ENCODE assay signal across 17 cellular contexts in the genomic region with DNA sequence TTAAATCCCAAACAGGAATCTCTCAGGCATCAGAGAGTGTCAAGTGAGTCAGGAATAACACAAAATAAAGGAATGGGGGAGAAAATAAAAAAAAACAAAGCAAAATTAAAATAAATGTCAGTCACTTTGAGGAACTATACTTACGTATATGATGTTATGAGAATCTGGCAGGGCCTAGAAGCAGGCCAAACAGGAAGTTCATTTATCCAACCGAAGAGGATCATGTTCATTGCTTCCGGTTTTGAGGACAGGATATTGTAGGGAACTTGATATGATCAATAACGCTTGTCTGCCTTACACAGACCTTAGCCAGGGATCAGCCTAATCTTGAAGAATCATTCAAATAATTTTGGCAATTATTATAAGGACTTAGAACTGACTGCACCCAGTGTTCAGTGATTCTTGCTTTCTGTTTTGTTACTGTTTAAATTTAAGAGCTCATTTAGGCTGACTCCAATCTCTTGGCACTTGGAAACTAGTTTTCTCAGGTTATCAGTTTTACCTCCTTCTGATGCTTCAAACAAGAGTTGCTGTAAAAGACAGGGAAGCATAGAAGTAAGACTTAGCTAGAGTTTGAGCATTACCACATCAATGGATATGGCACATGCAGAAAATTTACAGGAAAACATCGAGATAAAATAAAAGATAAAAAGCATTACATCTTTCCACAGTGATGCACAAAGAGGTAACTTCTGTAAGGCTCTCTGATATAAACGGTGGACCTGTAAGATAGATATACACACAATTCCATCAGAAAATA.
A peak's percentile ranks its signal among the peaks of the same experiment; 100 is the strongest.
DNase-seq lines count a peak whose midpoint lies in the region; ATAC-seq lines count a peak whose summit lies in the region.
"Had no signal": no experiment of that assay in that cellular context is flagged by ENCODE, and none has a peak within 500 bp of the region (broad histone marks: within the 10 kb centered on the region; RNA-seq: fewer than 3 reads in every experiment).

No MANE protein-coding gene starts in this region.

- no peaks in the 10 kb centered on the region for H3K9me3 Mint-ChIP-seq in activated T-cell treated with anti-CD3 and anti-CD28 coated beads, Interleukin-2, amount 50 U/mL, for 24 hours
- no peaks in the 10 kb centered on the region for H3K9me3 Mint-ChIP-seq in activated naive CD8-positive, alpha-beta T cell (ENCODE audit: low read depth)
- H3K9me3 Mint-ChIP-seq in stimulated activated effector memory CD8-positive, alpha-beta T cell treated with anti-CD3 and anti-CD28 coated beads, Interleukin-12 subunit alpha, Interleukin-12 subunit beta, amount 100 ng/mL, for 72 hours: no peaks in the 10 kb centered on the region

- H3K4me3 Mint-ChIP-seq in activated T-cell treated with anti-CD3 and anti-CD28 coated beads, Interleukin-2, amount 50 U/mL, for 24 hours: no peak overlapping the region
- peak overlapping the region; percentile 14 for H3K4me3 Mint-ChIP-seq in activated naive CD8-positive, alpha-beta T cell
- no peak overlapping the region for H3K4me3 Mint-ChIP-seq in stimulated activated effector memory CD8-positive, alpha-beta T cell treated with anti-CD3 and anti-CD28 coated beads, Interleukin-12 subunit alpha, Interleukin-12 subunit beta, amount 100 ng/mL, for 72 hours

- no peak for DNase-seq in activated T-cell treated with anti-CD3 and anti-CD28 coated beads, Interleukin-2, amount 50 U/mL, for 24 hours
- DNase-seq in activated T-cell treated with anti-CD3 and anti-CD28 coated beads, Interleukin-2, amount 50 U/mL, for 1 hour: no peak
- peak; percentile 14 for DNase-seq in MV-4-11 (lab: John Stamatoyannopoulos, UW)
- DNase-seq in stimulated activated effector memory CD8-positive, alpha-beta T cell treated with anti-CD3 and anti-CD28 coated beads, Interleukin-12 subunit alpha, Interleukin-12 subunit beta, amount 100 ng/mL, for 72 hours (ENCODE audit: low spot score in 2 of 2): no peak
- no peak for DNase-seq in T1000 (lab: John Stamatoyannopoulos, UW)
- DNase-seq: brain microvascular endothelial cell; effector CD8-positive, alpha-beta T cell; lower lobe of right lung; NCI-H1105; NCI-H2171; NK-92 treated with Interleukin-12 subunit alpha and Interleukin-12 subunit beta, amount 100 ng/mL, for 24 hours; nucleus accumbens; stimulated activated naive CD4-positive, alpha-beta T cell treated with Interleukin-2 at 50 U/mL for 16 hours; uterus had no signal

- no peak for ATAC-seq in stimulated activated effector memory CD8-positive, alpha-beta T cell treated with anti-CD3 and anti-CD28 coated beads, Interleukin-12 subunit alpha, Interleukin-12 subunit beta, amount 100 ng/mL, for 72 hours
- ATAC-seq in GM21528 (IDR thresholded peaks at IDR 0.05; ENCODE audit: low FRiP score, unreplicated experiment) (no peak), HG02970 (IDR thresholded peaks at IDR 0.05; ENCODE audit: low FRiP score, unreplicated experiment) (no peak)
- ATAC-seq: lower lobe of right lung had no signal

- H3K4me1 Mint-ChIP-seq in activated T-cell treated with anti-CD3 and anti-CD28 coated beads, Interleukin-2, amount 50 U/mL, for 24 hours (ENCODE audit: low read depth): peaks cover 24% of the 10 kb centered on the region
- H3K4me1 Mint-ChIP-seq in activated naive CD8-positive, alpha-beta T cell (ENCODE audit: low read depth): peaks cover 23% of the 10 kb centered on the region
- H3K4me1 Mint-ChIP-seq in stimulated activated effector memory CD8-positive, alpha-beta T cell treated with anti-CD3 and anti-CD28 coated beads, Interleukin-12 subunit alpha, Interleukin-12 subunit beta, amount 100 ng/mL, for 72 hours: no peaks in the 10 kb centered on the region

- peak overlapping the region; percentile 86 for H3K27ac Mint-ChIP-seq in activated T-cell treated with anti-CD3 and anti-CD28 coated beads, Interleukin-2, amount 50 U/mL, for 24 hours
- peak overlapping the region; percentile 76 for H3K27ac Mint-ChIP-seq in activated naive CD8-positive, alpha-beta T cell
- peak overlapping the region; percentile 23 for H3K27ac Mint-ChIP-seq in stimulated activated effector memory CD8-positive, alpha-beta T cell treated with anti-CD3 and anti-CD28 coated beads, Interleukin-12 subunit alpha, Interleukin-12 subunit beta, amount 100 ng/mL, for 72 hours

- no peaks in the 10 kb centered on the region for H3K27me3 Mint-ChIP-seq in activated T-cell treated with anti-CD3 and anti-CD28 coated beads, Interleukin-2, amount 50 U/mL, for 24 hours
- no peaks in the 10 kb centered on the region for H3K27me3 Mint-ChIP-seq in activated naive CD8-positive, alpha-beta T cell

- peaks cover 97% of the 10 kb centered on the region for H3K36me3 Mint-ChIP-seq in activated T-cell treated with anti-CD3 and anti-CD28 coated beads, Interleukin-2, amount 50 U/mL, for 24 hours (ENCODE audit: low read depth)
- H3K36me3 Mint-ChIP-seq in activated naive CD8-positive, alpha-beta T cell: peaks cover 31% of the 10 kb centered on the region
- no peaks in the 10 kb centered on the region for H3K36me3 Mint-ChIP-seq in stimulated activated effector memory CD8-positive, alpha-beta T cell treated with anti-CD3 and anti-CD28 coated beads, Interleukin-12 subunit alpha, Interleukin-12 subunit beta, amount 100 ng/mL, for 72 hours

Comparison
In these comparisons a context has a peak if more than half of its experiments do, and no peak if none do; other contexts are left out.
1. H3K27ac Mint-ChIP-seq: peak in every context shown above with its lines; median percentile 86 in activated T-cell treated with anti-CD3 and anti-CD28 coated beads, Interleukin-2, amount 50 U/mL, for 24 hours; 76 in activated naive CD8-positive, alpha-beta T cell; 23 in stimulated activated effector memory CD8-positive, alpha-beta T cell treated with anti-CD3 and anti-CD28 coated beads, Interleukin-12 subunit alpha, Interleukin-12 subunit beta, amount 100 ng/mL, for 72 hours.